In genomic region chr7:2231992-2232765, GRCh38 we compare ENCODE assay signal across 8 cellular contexts. TPM values are rescaled to one million over a fixed set of nuclear protein-coding genes. Genes with fewer than 3 reads are reported as not detected.
DNase-seq lines count a peak whose midpoint lies in the region; ATAC-seq and TF ChIP-seq lines count a peak whose summit lies in the region.

No MANE protein-coding gene starts in this region.

- TF ChIP-seq CTCF in cardiac muscle cell (IDR thresholded peaks at IDR 0.05; ENCODE audit: low read depth, low read length) (no peak), prostate gland (IDR thresholded peaks at IDR 0.05) (no peak)

- H3K9me3 ChIP-seq in cardiac muscle cell (ENCODE audit: low read depth) (no peaks in the 10 kb centered on the region), prostate gland (no peaks in the 10 kb centered on the region)

- ATAC-seq in GM21619 (IDR thresholded peaks at IDR 0.05; ENCODE audit: unreplicated experiment), result peak; percentile 32

- peaks cover 18% of the 10 kb centered on the region for H3K36me3 Mint-ChIP-seq in activated T-helper 1 cell treated with anti-CD3 and anti-CD28 coated beads, Interleukin-12 subunit alpha, Interleukin-12 subunit beta, Interleukin-2, Interleukin-4 antibody, amounts not matched to agents 30 ng/mL and 10 ng/mL and 1 ng/mL, durations not matched to agents 14 hours and 24 hours and 36 hours (ENCODE audit: low read depth)

- H3K27me3 ChIP-seq in cardiac muscle cell (no peaks in the 10 kb centered on the region), prostate gland (replicated peaks; ENCODE audit: insufficient read depth) (no peaks in the 10 kb centered on the region)

- H3K27ac Mint-ChIP-seq in activated T-helper 1 cell treated with anti-CD3 and anti-CD28 coated beads, Interleukin-12 subunit alpha, Interleukin-12 subunit beta, Interleukin-2, Interleukin-4 antibody, amounts not matched to agents 30 ng/mL and 10 ng/mL and 1 ng/mL, durations not matched to agents 14 hours and 24 hours and 36 hours, result peak overlapping the region; percentile 71

- peak overlapping the region; percentile 78 for H3K4me3 ChIP-seq in Jurkat, Clone E6-1 (ENCODE audit: low read length)
- H3K4me3 ChIP-seq in cardiac muscle cell (peak overlapping the region; percentile 79), prostate gland (peak overlapping the region; percentile 76 to 94)

- peak overlapping the region; percentile 90 for H3K4me3 Mint-ChIP-seq in activated T-helper 1 cell treated with anti-CD3 and anti-CD28 coated beads, Interleukin-12 subunit alpha, Interleukin-12 subunit beta, Interleukin-2, Interleukin-4 antibody, amounts not matched to agents 30 ng/mL and 10 ng/mL and 1 ng/mL, durations not matched to agents 14 hours and 24 hours and 36 hours

- no peaks in the 10 kb centered on the region for H3K27me3 Mint-ChIP-seq in activated T-helper 1 cell treated with anti-CD3 and anti-CD28 coated beads, Interleukin-12 subunit alpha, Interleukin-12 subunit beta, Interleukin-2, Interleukin-4 antibody, amounts not matched to agents 30 ng/mL and 10 ng/mL and 1 ng/mL, durations not matched to agents 14 hours and 24 hours and 36 hours (ENCODE audit: insufficient read depth)

- intact Hi-C loops in activated T-helper 1 cell treated with anti-CD3 and anti-CD28 coated beads, Interleukin-12 subunit alpha, Interleukin-12 subunit beta, Interleukin-2, Interleukin-4 antibody, amounts not matched to agents 30 ng/mL and 10 ng/mL and 1 ng/mL, durations not matched to agents 14 hours and 24 hours and 36 hours (cut with micrococcal nuclease), result loop anchor here (1.0 to 5.0 kb wide), 7 partner anchors 10 to 660 kb away; partner anchors contain the start of genes EIF3B, MRM2, NUDT1 and PSMG3
- intact Hi-C loops in prostate gland (cut with DNase I), result no loop called here

- H3K27ac ChIP-seq in cardiac muscle cell (peak overlapping the region; percentile 81), prostate gland (peak overlapping the region; percentile 51 to 55)

- H3K4me1 Mint-ChIP-seq in activated T-helper 1 cell treated with anti-CD3 and anti-CD28 coated beads, Interleukin-12 subunit alpha, Interleukin-12 subunit beta, Interleukin-2, Interleukin-4 antibody, amounts not matched to agents 30 ng/mL and 10 ng/mL and 1 ng/mL, durations not matched to agents 14 hours and 24 hours and 36 hours (ENCODE audit: low read depth), result peaks cover 26% of the 10 kb centered on the region

- H3K36me3 ChIP-seq in cardiac muscle cell, result peaks cover 13% of the 10 kb centered on the region
- H3K36me3 ChIP-seq in prostate gland, result no peaks in the 10 kb centered on the region

- WGBS in prostate gland, result under 1% methylated on average over 36 of the region's 46 CpGs

- peaks cover 8% of the 10 kb centered on the region for H3K4me1 ChIP-seq in cardiac muscle cell (ENCODE audit: low read depth)
- H3K4me1 ChIP-seq in prostate gland (replicated peaks), result no peaks in the 10 kb centered on the region

- DNase-seq in ELR (ENCODE audit: low read depth), result peak; percentile 57
- DNase-seq in Jurkat, Clone E6-1 (ENCODE audit: low read depth, low spot score), result no peak
- peak; percentile 12 for DNase-seq in activated T-helper 1 cell treated with anti-CD3 and anti-CD28 coated beads, Interleukin-12 subunit alpha, Interleukin-12 subunit beta, Interleukin-2, Interleukin-4 antibody, amounts not matched to agents 30 ng/mL and 10 ng/mL and 1 ng/mL, durations not matched to agents 14 hours and 24 hours and 36 hours (ENCODE audit: low spot score)
- peak in 1 of 2 donors; percentile 57 for DNase-seq in cardiac muscle cell (ENCODE audit: low read depth in 1 of 2, low spot score in 1 of 2)
- DNase-seq in prostate gland (ENCODE audit: low spot score), result no peak
- DNase-seq in NCI-H1048 (lab: John Stamatoyannopoulos, UW), result no peak
- no peak for DNase-seq in GOT3 (lab: John Stamatoyannopoulos, UW)

- TF ChIP-seq POLR2A in prostate gland (IDR thresholded peaks at IDR 0.05), result no peak

- no peaks in the 10 kb centered on the region for H3K9me3 Mint-ChIP-seq in activated T-helper 1 cell treated with anti-CD3 and anti-CD28 coated beads, Interleukin-12 subunit alpha, Interleukin-12 subunit beta, Interleukin-2, Interleukin-4 antibody, amounts not matched to agents 30 ng/mL and 10 ng/mL and 1 ng/mL, durations not matched to agents 14 hours and 24 hours and 36 hours

RNA-seq across cellular contexts. Expression of gene MAD1L1, which starts 0.6 kb away (rescaled TPM):
- polyA plus RNA-seq in Jurkat, Clone E6-1 (2012; ENCODE audit: insufficient read depth, insufficient read length), result 35.2 TPM
- 56.2 and 56.4 TPM in 2 replicates for total RNA-seq in activated T-helper 1 cell treated with anti-CD3 and anti-CD28 coated beads, Interleukin-12 subunit alpha, Interleukin-12 subunit beta, Interleukin-2, Interleukin-4 antibody, amounts not matched to agents 30 ng/mL and 10 ng/mL and 1 ng/mL, durations not matched to agents 14 hours and 24 hours and 36 hours
- total RNA-seq in cardiac muscle cell (56.2 and 70.6 TPM in 2 replicates), prostate gland (10 to 100 TPM; 79.3 to 91.9 TPM)
- 38.3 and 47.0 TPM in 2 replicates for polyA plus RNA-seq in cardiac muscle cell

RNA-seq across cellular contexts. Expression of gene MRM2, which starts 9.8 kb away (rescaled TPM):
- polyA plus RNA-seq in Jurkat, Clone E6-1 (2012; ENCODE audit: insufficient read depth, insufficient read length), result 63.9 TPM
- total RNA-seq in activated T-helper 1 cell treated with anti-CD3 and anti-CD28 coated beads, Interleukin-12 subunit alpha, Interleukin-12 subunit beta, Interleukin-2, Interleukin-4 antibody, amounts not matched to agents 30 ng/mL and 10 ng/mL and 1 ng/mL, durations not matched to agents 14 hours and 24 hours and 36 hours, result 47.8 and 48.6 TPM in 2 replicates
- 22.6 and 24.2 TPM in 2 replicates for total RNA-seq in cardiac muscle cell
- polyA plus RNA-seq in cardiac muscle cell, result 35.6 and 53.5 TPM in 2 replicates
- 10 to 100 TPM; 21.8 to 23.0 TPM for total RNA-seq in prostate gland

RNA-seq across cellular contexts. Expression of gene NUDT1, which starts 9.8 kb away (rescaled TPM):
- polyA plus RNA-seq in Jurkat, Clone E6-1 (2012; ENCODE audit: insufficient read depth, insufficient read length), result 403 TPM
- total RNA-seq in activated T-helper 1 cell treated with anti-CD3 and anti-CD28 coated beads, Interleukin-12 subunit alpha, Interleukin-12 subunit beta, Interleukin-2, Interleukin-4 antibody, amounts not matched to agents 30 ng/mL and 10 ng/mL and 1 ng/mL, durations not matched to agents 14 hours and 24 hours and 36 hours, result 74.9 TPM in 2 replicates
- total RNA-seq in cardiac muscle cell, result 16.2 and 33.0 TPM in 2 replicates
- 33.8 and 37.5 TPM in 2 replicates for polyA plus RNA-seq in cardiac muscle cell
- 10 to 100 TPM; 18.1 to 35.3 TPM for total RNA-seq in prostate gland

Comparison
In these comparisons a context has a peak if more than half of its experiments do, and no peak if none do; other contexts are left out.
1. DNase-seq: peak in ELR (single experiment) and activated T-helper 1 cell treated with anti-CD3 and anti-CD28 coated beads, Interleukin-12 subunit alpha, Interleukin-12 subunit beta, Interleukin-2, Interleukin-4 antibody, amounts not matched to agents 30 ng/mL and 10 ng/mL and 1 ng/mL, durations not matched to agents 14 hours and 24 hours and 36 hours (single experiment); none in Jurkat, Clone E6-1 (single experiment), prostate gland (single experiment), NCI-H1048 (single experiment) and GOT3 (single experiment).
2. Peak in every context shown above with its lines, with median percentiles within 50 percentile points of each other: H3K4me3 ChIP-seq.